In the genomic region with DNA sequence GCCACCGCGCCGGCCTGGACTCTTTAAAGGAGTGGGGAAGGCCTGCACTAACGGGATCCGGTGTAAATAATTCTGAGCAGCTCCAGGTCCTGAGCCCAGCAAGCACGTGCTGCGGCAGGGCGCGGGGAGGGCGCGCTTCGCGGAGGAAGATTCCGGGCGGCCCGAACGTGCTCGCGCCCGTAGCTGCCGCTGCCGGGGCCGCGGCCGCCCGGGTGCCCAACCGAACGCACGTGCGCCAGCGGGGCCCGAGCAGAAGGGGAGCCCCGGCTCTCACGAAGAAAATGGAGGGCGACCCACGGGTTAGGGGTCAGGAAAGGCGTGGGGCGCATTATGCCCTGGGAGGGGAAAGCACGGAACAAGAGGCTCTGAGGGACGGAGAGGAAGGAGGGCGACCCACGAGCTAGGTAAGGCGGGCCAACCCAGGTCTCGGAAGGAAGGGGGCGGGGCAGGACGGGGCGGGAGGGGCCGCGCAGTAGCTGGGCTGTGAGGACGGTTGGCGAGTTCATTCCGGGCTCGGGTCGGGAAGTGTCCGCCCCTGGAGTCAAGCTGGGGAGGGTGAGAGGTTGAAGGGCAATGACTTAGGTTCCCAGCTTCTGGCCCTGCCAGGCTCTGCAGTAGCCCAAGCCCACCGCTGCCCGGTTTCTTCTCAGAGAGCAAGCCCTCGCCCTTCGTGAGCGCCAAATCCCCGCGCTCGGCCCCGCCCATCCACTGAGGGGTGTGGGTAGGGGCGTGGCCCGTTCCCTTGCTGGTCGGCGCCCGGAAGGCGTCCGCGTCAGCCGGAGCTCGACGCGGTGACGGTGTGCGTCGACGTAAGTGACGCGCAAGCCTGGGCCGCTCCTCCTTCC, we compare ENCODE assay signal across 8 cellular contexts. TPM values are rescaled to one million over a fixed set of nuclear protein-coding genes. Genes with fewer than 3 reads are reported as not detected.
A peak's percentile ranks its signal among the peaks of the same experiment; 100 is the strongest.
DNase-seq lines count a peak whose midpoint lies in the region; ATAC-seq and TF ChIP-seq lines count a peak whose summit lies in the region.

A gene with protein sequence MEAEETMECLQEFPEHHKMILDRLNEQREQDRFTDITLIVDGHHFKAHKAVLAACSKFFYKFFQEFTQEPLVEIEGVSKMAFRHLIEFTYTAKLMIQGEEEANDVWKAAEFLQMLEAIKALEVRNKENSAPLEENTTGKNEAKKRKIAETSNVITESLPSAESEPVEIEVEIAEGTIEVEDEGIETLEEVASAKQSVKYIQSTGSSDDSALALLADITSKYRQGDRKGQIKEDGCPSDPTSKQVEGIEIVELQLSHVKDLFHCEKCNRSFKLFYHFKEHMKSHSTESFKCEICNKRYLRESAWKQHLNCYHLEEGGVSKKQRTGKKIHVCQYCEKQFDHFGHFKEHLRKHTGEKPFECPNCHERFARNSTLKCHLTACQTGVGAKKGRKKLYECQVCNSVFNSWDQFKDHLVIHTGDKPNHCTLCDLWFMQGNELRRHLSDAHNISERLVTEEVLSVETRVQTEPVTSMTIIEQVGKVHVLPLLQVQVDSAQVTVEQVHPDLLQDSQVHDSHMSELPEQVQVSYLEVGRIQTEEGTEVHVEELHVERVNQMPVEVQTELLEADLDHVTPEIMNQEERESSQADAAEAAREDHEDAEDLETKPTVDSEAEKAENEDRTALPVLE (plus strand): TSS at position 195 of the 845 bp plus-strand sequence. CDS start 1,140 bp downstream, outside the sequence.

- peak within 1 kb of the TSS; percentile 96 for H3K9ac ChIP-seq in mesenchymal stem cell (ENCODE audit: low read length)

- no peaks in the 10 kb centered on the region for H3K9me3 Mint-ChIP-seq in effector memory CD8-positive, alpha-beta T cell

- peak within 1 kb of the TSS in 1 of 2 experiments; percentile 53 for H3K14ac ChIP-seq in mesenchymal stem cell (ENCODE audit: low read length in 2 of 2)

- DNase-seq in CMK (ENCODE audit: low read depth) (peak; percentile 93), GM20000 (ENCODE audit: low spot score) (peak; percentile 97), HT-29 (ENCODE audit: low spot score) (peak; percentile 99), NOMO-1 (lab: John Stamatoyannopoulos, UW; ENCODE audit: unreplicated experiment in 2 of 2) (peak; percentile 99 to 100), mesenchymal stem cell (peak; percentile 97)
- peak; percentile 91 to 93 for DNase-seq in activated CD8-positive, alpha-beta memory T cell treated with anti-CD3 and anti-CD28 coated beads for 4 hours (ENCODE audit: low read depth in 2 of 2)
- DNase-seq in effector memory CD8-positive, alpha-beta T cell: peak; percentile 98 to 99 (median 98)
- DNase-seq in stimulated activated CD8-positive, alpha-beta memory T cell treated with anti-CD3 and anti-CD28 coated beads, Interleukin-12 subunit alpha, Interleukin-12 subunit beta, amount 100 ng/mL, for 4 hours (ENCODE audit: low read depth): peak; percentile 97

- H4K91ac ChIP-seq in mesenchymal stem cell (ENCODE audit: low read length): peak within 1 kb of the TSS; percentile 72

- H2BK5ac ChIP-seq in mesenchymal stem cell (ENCODE audit: low read depth, low read length, poor library complexity, severe bottlenecking): peak within 1 kb of the TSS; percentile 71

- peaks cover 5 to 33% of the 10 kb centered on the region in 2 experiments for H3K36me3 ChIP-seq in mesenchymal stem cell (ENCODE audit: control insufficient read depth in 1 of 2, insufficient read depth in 2 of 2, low read depth in 1 of 2, low read length in 2 of 2)

- peaks cover 6% of the 10 kb centered on the region for H3K4me1 ChIP-seq in mesenchymal stem cell (ENCODE audit: control insufficient read depth, insufficient read depth, low read depth, low read length)

- peaks cover 44% of the 10 kb centered on the region for H3K36me3 Mint-ChIP-seq in effector memory CD8-positive, alpha-beta T cell (ENCODE audit: insufficient read depth)

- peak within 1 kb of the TSS; percentile 92 for H2BK15ac ChIP-seq in mesenchymal stem cell (ENCODE audit: low read depth, poor library complexity, severe bottlenecking)

- H2AK5ac ChIP-seq in mesenchymal stem cell (ENCODE audit: low read length, severe bottlenecking): no peak within 1 kb of the TSS

- no peak within 1 kb of the TSS for H3K23ac ChIP-seq in mesenchymal stem cell (ENCODE audit: low read length in 2 of 2)

- peak within 1 kb of the TSS; percentile 70 to 73 for H3K4ac ChIP-seq in mesenchymal stem cell (ENCODE audit: low read depth in 1 of 2, low read length in 2 of 2)

- H2AFZ ChIP-seq in mesenchymal stem cell (ENCODE audit: low read depth, low read length): peak within 1 kb of the TSS; percentile 83

- no peak for TF ChIP-seq CTCF in GM20000 (IDR thresholded peaks at IDR 0.05; ENCODE audit: extremely low read depth, missing control alignments)

- peak within 1 kb of the TSS; percentile 82 to 86 for H3K4me3 Mint-ChIP-seq in effector memory CD8-positive, alpha-beta T cell

- under 1% methylated on average over 56 of the region's 83 CpGs for WGBS in mesenchymal stem cell

- no peak within 1 kb of the TSS for H2BK120ac ChIP-seq in mesenchymal stem cell (ENCODE audit: low read depth, low read length)

- H4K8ac ChIP-seq in mesenchymal stem cell (ENCODE audit: low read length): peak within 1 kb of the TSS; percentile 91

- H3K4me2 ChIP-seq in mesenchymal stem cell (ENCODE audit: low read length, poor library complexity, severe bottlenecking): peak within 1 kb of the TSS; percentile 75

- H3K4me3 ChIP-seq in mesenchymal stem cell (ENCODE audit: insufficient read depth in 1 of 2, low read depth in 1 of 2, low read length in 2 of 2): peak within 1 kb of the TSS; percentile 74 to 90

- H3K27me3 ChIP-seq in mesenchymal stem cell (ENCODE audit: control insufficient read depth in 1 of 2, insufficient read depth in 1 of 2, low read length in 2 of 2): no peaks in the 10 kb centered on the region

- peak within 1 kb of the TSS; percentile 90 to 93 for H3K18ac ChIP-seq in mesenchymal stem cell (ENCODE audit: low read depth in 1 of 2, low read length in 2 of 2)

- peak within 1 kb of the TSS; percentile 96 for H3K27ac ChIP-seq in mesenchymal stem cell (ENCODE audit: low read length, poor library complexity, severe bottlenecking)

- no peaks in the 10 kb centered on the region for H3K27me3 Mint-ChIP-seq in effector memory CD8-positive, alpha-beta T cell

- peak within 1 kb of the TSS; percentile 56 to 87 for H2BK12ac ChIP-seq in mesenchymal stem cell (ENCODE audit: low read length in 2 of 2)

- H3K79me1 ChIP-seq in mesenchymal stem cell (replicated peaks; ENCODE audit: low read length, poor library complexity, severe bottlenecking): peaks cover 3% of the 10 kb centered on the region

- H3K4me1 Mint-ChIP-seq in effector memory CD8-positive, alpha-beta T cell (ENCODE audit: low read depth in 2 of 2): peaks cover 14% of the 10 kb centered on the region in 2 donors

- H3K27ac Mint-ChIP-seq in effector memory CD8-positive, alpha-beta T cell: peak within 1 kb of the TSS; percentile 92 to 94

- no peaks in the 10 kb centered on the region for H3K9me3 ChIP-seq in mesenchymal stem cell (ENCODE audit: control insufficient read depth, low read length)

- ATAC-seq in effector memory CD8-positive, alpha-beta T cell (replicated peaks): peak; percentile 86

RNA-seq across cellular contexts. Expression of the gene that starts here (rescaled TPM):
- total RNA-seq in HT-29 (2014; rRNA removed; shearing (Covaris generic)): 31.8 and 35.5 TPM in 2 replicates
- 27.1 TPM for polyA plus RNA-seq in mesenchymal stem cell (2013, experiment 1 of 2)
- polyA plus RNA-seq in mesenchymal stem cell (2013, experiment 2 of 2): 24.9 TPM

Comparison
In these comparisons a context has a peak if more than half of its experiments do, and no peak if none do; other contexts are left out.
1. Peak in every context shown above with its lines: DNase-seq, ATAC-seq, H3K4me3 ChIP-seq and H3K27ac ChIP-seq.